Comparison of ENCODE assay signal across 25 cellular contexts in genomic region chr5:154410786-154411185, GRCh38.
"Had no signal": no experiment of that assay in that cellular context is flagged by ENCODE, and none has a peak within 500 bp of the region (broad histone marks: within the 10 kb centered on the region; RNA-seq: fewer than 3 reads in every experiment).

No MANE protein-coding gene starts in this region.

- DNase-seq: Kasumi-1, MM.1S, NCI-H1092 treated with DMSO at 0.1 percent for 48 hours, NCI-H1436, NCI-H187, NCI-H2029, NCI-H2081 treated with DMSO at 0.1 percent for 48 hours, NCI-H2171, NCI-H226, NCI-H446, NCI-H510A, NCI-H524 treated with DMSO at 0.1 percent for 48 hours, NCI-H69, NCI-H774, Right ventricle myocardium superior, RPMI8226, SIG-M5 had no signal

- H3K9me3 Mint-ChIP-seq: IgD-negative memory B cell had no signal

- H3K9me3 ChIP-seq: SJSA1 had no signal

- H3K27me3 ChIP-seq: SJSA1 had no signal

- FAIRE-seq: HTR-8/SVneo, K562, RCC 7860 had no signal

- H3K4me2 ChIP-seq: KMS-11 had no signal

- H3K27me3 Mint-ChIP-seq: IgD-negative memory B cell had no signal

- H3K4me3 ChIP-seq: K562, SJSA1, SK-N-MC had no signal

- ATAC-seq: K562 had no signal

- H3K4me3 Mint-ChIP-seq: IgD-negative memory B cell had no signal

- H3K36me3 Mint-ChIP-seq: IgD-negative memory B cell had no signal

- H3K27ac ChIP-seq: HL-60, KMS-11, SJSA1, SK-N-MC had no signal

- H3K27ac Mint-ChIP-seq: IgD-negative memory B cell had no signal

- H3K9ac ChIP-seq: KMS-11 had no signal
